ENCODE assay signal across 13 cellular contexts in the genomic region with DNA sequence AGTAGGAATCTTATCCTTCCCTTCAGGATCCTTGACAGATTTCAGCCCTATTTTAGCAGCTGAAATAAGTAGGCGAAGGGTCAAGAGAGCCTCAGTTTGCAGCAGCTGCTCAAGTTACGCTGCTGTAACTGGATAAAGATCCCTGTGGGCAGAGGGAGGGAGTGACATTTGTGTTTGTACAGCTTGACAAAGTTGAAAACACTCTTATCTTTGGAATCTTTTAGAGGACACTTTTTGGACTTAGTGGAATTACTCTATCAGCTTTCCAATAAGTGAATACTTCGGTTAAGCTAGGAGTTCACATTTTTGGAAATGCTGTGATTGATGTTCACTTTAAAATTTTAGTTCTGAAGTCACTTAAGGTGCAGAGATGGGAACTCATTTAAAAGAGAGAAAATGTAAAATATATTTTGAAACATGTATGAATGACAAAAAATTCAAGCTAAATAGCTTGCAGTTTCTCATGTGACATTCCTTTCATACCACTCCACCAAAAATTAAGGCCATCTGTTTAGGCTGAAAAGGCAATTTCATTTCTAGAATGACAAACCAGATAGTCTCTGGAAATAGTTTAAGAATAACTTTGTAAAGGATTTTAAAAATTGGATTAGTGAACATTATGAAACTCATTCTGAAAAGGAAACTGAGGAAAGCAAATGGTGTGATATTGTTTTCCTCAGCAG. TPM values are rescaled to one million over a fixed set of nuclear protein-coding genes. Genes with fewer than 3 reads are reported as not detected.
A peak's percentile ranks its signal among the peaks of the same experiment; 100 is the strongest.
DNase-seq lines count a peak whose midpoint lies in the region; ATAC-seq and TF ChIP-seq lines count a peak whose summit lies in the region.
"Had no signal": no experiment of that assay in that cellular context is flagged by ENCODE, and none has a peak within 500 bp of the region (broad histone marks: within the 10 kb centered on the region; RNA-seq: fewer than 3 reads in every experiment).

No MANE protein-coding gene starts in this region.

- in situ Hi-C loops in KBM-7 (cut with MboI; ENCODE audit: low pct_unique_long_range_greater_than_20kb, low sequenced_read_pairs) = no loop called here

- peaks cover 86% of the 10 kb centered on the region for H3K4me1 Mint-ChIP-seq in chondrocyte (ENCODE audit: low read depth)

- H3K4me3 Mint-ChIP-seq in chondrocyte (ENCODE audit: unreplicated experiment) = peak overlapping the region; percentile 55

- peaks cover 2 to 16% (median 13%) of the 10 kb centered on the region in 4 donors for H3K4me1 ChIP-seq in liver (ENCODE audit: control insufficient read depth in 4 of 4, insufficient read depth in 4 of 4, low read length in 3 of 4)

- ATAC-seq in Right ventricle myocardium inferior (peak; percentile 70), HG03097 (IDR thresholded peaks at IDR 0.05; ENCODE audit: low FRiP score, unreplicated experiment) (no peak)

- H3K27me3 Mint-ChIP-seq in chondrocyte (ENCODE audit: low read depth) = no peaks in the 10 kb centered on the region

- H3K36me3 ChIP-seq in liver (ENCODE audit: control insufficient read depth in 4 of 4, insufficient read depth in 3 of 4, low read depth in 1 of 4, low read length in 3 of 4) = peaks cover 5 to 83% (median 55%) of the 10 kb centered on the region in 4 donors
- H3K36me3 ChIP-seq: transverse colon had no signal

- peak overlapping the region; percentile 96 for H3K27ac Mint-ChIP-seq in chondrocyte (ENCODE audit: unreplicated experiment)

- H3K27me3 ChIP-seq in liver (ENCODE audit: control insufficient read depth in 4 of 4, insufficient read depth in 4 of 4, low read length in 3 of 4) = no peaks in the 10 kb centered on the region
- H3K27me3 ChIP-seq: transverse colon had no signal

- no peak for DNase-seq in Right ventricle myocardium inferior (ENCODE audit: missing footprints)
- DNase-seq in cardiac septum (ENCODE audit: low spot score) = no peak
- no peak for DNase-seq in chondrocyte (ENCODE audit: low spot score)
- DNase-seq in activated CD4-positive, alpha-beta T cell treated with anti-CD3 and anti-CD28 coated beads, Interleukin-2, amount 50 U/mL, for 1 hour = no peak
- no peak for DNase-seq in KBM-7
- DNase-seq in COLO668 (lab: John Stamatoyannopoulos, UW; ENCODE audit: unreplicated experiment) = no peak
- DNase-seq: NCI-H2227 treated with DMSO at 0.1 percent for 48 hours, T-helper 1 cell, transverse colon had no signal

- no peaks in the 10 kb centered on the region for H3K9me3 ChIP-seq in liver (ENCODE audit: control insufficient read depth in 4 of 4, low read length in 3 of 4)
- H3K9me3 ChIP-seq: transverse colon had no signal

- no peak overlapping the region for H3K9ac ChIP-seq in liver (ENCODE audit: low read depth in 1 of 2, low read length in 2 of 2)

- peak; percentile 47 for TF ChIP-seq RAD21 in liver (IDR thresholded peaks at IDR 0.05)

- no peaks in the 10 kb centered on the region for H3K9me3 Mint-ChIP-seq in chondrocyte (ENCODE audit: low read depth)

- H3K4me3 ChIP-seq in liver (ENCODE audit: low read depth in 1 of 3, low read length in 3 of 3) = no peak overlapping the region
- H3K4me3 ChIP-seq: transverse colon had no signal

- TF ChIP-seq CTCF in chondrocyte (IDR thresholded peaks at IDR 0.05) (no peak), liver (IDR thresholded peaks at IDR 0.05; ENCODE audit: low read depth, low read length, missing input control) (no peak)

- intact Hi-C loops in Right ventricle myocardium inferior (cut with DNase I) = no loop called here
- intact Hi-C loops in cardiac septum (cut with DNase I) = no loop called here

- 40% methylated on average over 3 of the region's 3 CpGs for WGBS in liver

- no peaks in the 10 kb centered on the region for H3K36me3 Mint-ChIP-seq in chondrocyte (ENCODE audit: low read depth)

- H3K27ac ChIP-seq in liver (ENCODE audit: low read depth in 1 of 2, low read length in 2 of 2) = no peak overlapping the region
- H3K27ac ChIP-seq: transverse colon had no signal

TF ChIP-seq in liver, 16 proteins besides CTCF, POLR2A, EP300 and RAD21:
- TF ChIP-seq YY1 (IDR thresholded peaks at IDR 0.05) = peak; percentile 39
- TF ChIP-seq HNF4G (IDR thresholded peaks at IDR 0.05) = peak; percentile 12
- no peak for TF ChIP-seq GABPA (IDR thresholded peaks at IDR 0.05 in 1 of 2, conservative IDR thresholded peaks at IDR 0.05 in 1 of 2)
- TF ChIP-seq, protein P1, sequence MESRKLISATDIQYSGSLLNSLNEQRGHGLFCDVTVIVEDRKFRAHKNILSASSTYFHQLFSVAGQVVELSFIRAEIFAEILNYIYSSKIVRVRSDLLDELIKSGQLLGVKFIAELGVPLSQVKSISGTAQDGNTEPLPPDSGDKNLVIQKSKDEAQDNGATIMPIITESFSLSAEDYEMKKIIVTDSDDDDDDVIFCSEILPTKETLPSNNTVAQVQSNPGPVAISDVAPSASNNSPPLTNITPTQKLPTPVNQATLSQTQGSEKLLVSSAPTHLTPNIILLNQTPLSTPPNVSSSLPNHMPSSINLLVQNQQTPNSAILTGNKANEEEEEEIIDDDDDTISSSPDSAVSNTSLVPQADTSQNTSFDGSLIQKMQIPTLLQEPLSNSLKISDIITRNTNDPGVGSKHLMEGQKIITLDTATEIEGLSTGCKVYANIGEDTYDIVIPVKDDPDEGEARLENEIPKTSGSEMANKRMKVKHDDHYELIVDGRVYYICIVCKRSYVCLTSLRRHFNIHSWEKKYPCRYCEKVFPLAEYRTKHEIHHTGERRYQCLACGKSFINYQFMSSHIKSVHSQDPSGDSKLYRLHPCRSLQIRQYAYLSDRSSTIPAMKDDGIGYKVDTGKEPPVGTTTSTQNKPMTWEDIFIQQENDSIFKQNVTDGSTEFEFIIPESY (IDR thresholded peaks at IDR 0.05) = peak; percentile 17
- TF ChIP-seq EGR1 (IDR thresholded peaks at IDR 0.05; ENCODE audit: low read depth in 2 of 2) = no peak
- TF ChIP-seq TAF1 (conservative IDR thresholded peaks at IDR 0.05) = no peak
- TF ChIP-seq JUND (IDR thresholded peaks at IDR 0.05) = peak in 1 of 2 donors; percentile 65
- peak; percentile 65 to 75 for TF ChIP-seq HNF4A (conservative IDR thresholded peaks at IDR 0.05)
- TF ChIP-seq NR2F2 (IDR thresholded peaks at IDR 0.05) = no peak
- TF ChIP-seq RXRA (IDR thresholded peaks at IDR 0.05) = peak; percentile 80 to 86
- TF ChIP-seq, protein P2, sequence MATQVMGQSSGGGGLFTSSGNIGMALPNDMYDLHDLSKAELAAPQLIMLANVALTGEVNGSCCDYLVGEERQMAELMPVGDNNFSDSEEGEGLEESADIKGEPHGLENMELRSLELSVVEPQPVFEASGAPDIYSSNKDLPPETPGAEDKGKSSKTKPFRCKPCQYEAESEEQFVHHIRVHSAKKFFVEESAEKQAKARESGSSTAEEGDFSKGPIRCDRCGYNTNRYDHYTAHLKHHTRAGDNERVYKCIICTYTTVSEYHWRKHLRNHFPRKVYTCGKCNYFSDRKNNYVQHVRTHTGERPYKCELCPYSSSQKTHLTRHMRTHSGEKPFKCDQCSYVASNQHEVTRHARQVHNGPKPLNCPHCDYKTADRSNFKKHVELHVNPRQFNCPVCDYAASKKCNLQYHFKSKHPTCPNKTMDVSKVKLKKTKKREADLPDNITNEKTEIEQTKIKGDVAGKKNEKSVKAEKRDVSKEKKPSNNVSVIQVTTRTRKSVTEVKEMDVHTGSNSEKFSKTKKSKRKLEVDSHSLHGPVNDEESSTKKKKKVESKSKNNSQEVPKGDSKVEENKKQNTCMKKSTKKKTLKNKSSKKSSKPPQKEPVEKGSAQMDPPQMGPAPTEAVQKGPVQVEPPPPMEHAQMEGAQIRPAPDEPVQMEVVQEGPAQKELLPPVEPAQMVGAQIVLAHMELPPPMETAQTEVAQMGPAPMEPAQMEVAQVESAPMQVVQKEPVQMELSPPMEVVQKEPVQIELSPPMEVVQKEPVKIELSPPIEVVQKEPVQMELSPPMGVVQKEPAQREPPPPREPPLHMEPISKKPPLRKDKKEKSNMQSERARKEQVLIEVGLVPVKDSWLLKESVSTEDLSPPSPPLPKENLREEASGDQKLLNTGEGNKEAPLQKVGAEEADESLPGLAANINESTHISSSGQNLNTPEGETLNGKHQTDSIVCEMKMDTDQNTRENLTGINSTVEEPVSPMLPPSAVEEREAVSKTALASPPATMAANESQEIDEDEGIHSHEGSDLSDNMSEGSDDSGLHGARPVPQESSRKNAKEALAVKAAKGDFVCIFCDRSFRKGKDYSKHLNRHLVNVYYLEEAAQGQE (IDR thresholded peaks at IDR 0.05) = peak; percentile 38
- TF ChIP-seq FOXA2 (IDR thresholded peaks at IDR 0.05) = peak; percentile 42
- TF ChIP-seq, protein P3, sequence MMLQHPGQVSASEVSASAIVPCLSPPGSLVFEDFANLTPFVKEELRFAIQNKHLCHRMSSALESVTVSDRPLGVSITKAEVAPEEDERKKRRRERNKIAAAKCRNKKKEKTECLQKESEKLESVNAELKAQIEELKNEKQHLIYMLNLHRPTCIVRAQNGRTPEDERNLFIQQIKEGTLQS (IDR thresholded peaks at IDR 0.05) = no peak
- peak; percentile 72 for TF ChIP-seq SP1 (IDR thresholded peaks at IDR 0.05)
- TF ChIP-seq FOXA1 (IDR thresholded peaks at IDR 0.05) = no peak
- TF ChIP-seq, protein P4, sequence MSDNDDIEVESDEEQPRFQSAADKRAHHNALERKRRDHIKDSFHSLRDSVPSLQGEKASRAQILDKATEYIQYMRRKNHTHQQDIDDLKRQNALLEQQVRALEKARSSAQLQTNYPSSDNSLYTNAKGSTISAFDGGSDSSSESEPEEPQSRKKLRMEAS (IDR thresholded peaks at IDR 0.05) = peak; percentile 26

RNA-seq across cellular contexts. Expression of a gene that starts 55.2 kb away (rescaled TPM):
- total RNA-seq in Right ventricle myocardium inferior = 2.8 TPM
- not detected for total RNA-seq in cardiac septum
- total RNA-seq in chondrocyte = 10.0 to 19.7 TPM (median 11.3 TPM) in 3 replicates
- total RNA-seq in liver = 100 to 1,000 TPM; 219 to 389 TPM
- polyA plus RNA-seq in liver = 100 to 1,000 TPM in 1 of 2 donors, 10 to 100 TPM in 1; 92.0 to 120 TPM
- total RNA-seq: activated CD8-positive, alpha-beta memory T cell treated with anti-CD3 and anti-CD28 coated beads for 36 hours had no signal
- polyA plus RNA-seq: neural cell had no signal

Comparison
In these comparisons a context has a peak if more than half of its experiments do, and no peak if none do; other contexts are left out.
1. RNA of a gene that starts 55.2 kb away (total RNA-seq): 219 to 389 TPM in liver; 10.0 to 19.7 TPM in chondrocyte, 2.8 TPM in Right ventricle myocardium inferior (single experiment) and not detected in cardiac septum (single experiment); every median in the first group is over 10 times any median in the second.